In genomic region chr1:24177161-24177560, GRCh38 we compare ENCODE assay signal across 17 cellular contexts. TPM values are rescaled to one million over a fixed set of nuclear protein-coding genes. Genes with fewer than 3 reads are reported as not detected.
A peak's percentile ranks its signal among the peaks of the same experiment; 100 is the strongest.
DNase-seq lines count a peak whose midpoint lies in the region; ATAC-seq, FAIRE-seq and TF ChIP-seq lines count a peak whose summit lies in the region.
"Had no signal": no experiment of that assay in that cellular context is flagged by ENCODE, and none has a peak within 500 bp of the region (broad histone marks: within the 10 kb centered on the region; RNA-seq: fewer than 3 reads in every experiment).

No MANE protein-coding gene starts in this region.

- H3K27ac ChIP-seq in H9 (ENCODE audit: insufficient read length, low read depth, low read length) (no peak overlapping the region), OCI-LY7 (ENCODE audit: low read depth, low read length, poor library complexity, severe bottlenecking) (no peak overlapping the region)
- no peak overlapping the region for H3K27ac ChIP-seq in naive thymus-derived CD4-positive, alpha-beta T cell (ENCODE audit: low read depth, low read length)
- H3K27ac ChIP-seq: 22Rv1, BLaER1 had no signal

- H3K23me2 ChIP-seq in H9 (ENCODE audit: insufficient read length, low read depth, low read length, poor library complexity, severe bottlenecking), result no peaks in the 10 kb centered on the region

- H3T11ph ChIP-seq in H9 (ENCODE audit: low read length), result no peak overlapping the region

- peaks cover 95% of the 10 kb centered on the region for H3K36me3 ChIP-seq in OCI-LY7 (ENCODE audit: insufficient read depth, low read length)
- H3K36me3 ChIP-seq in naive thymus-derived CD4-positive, alpha-beta T cell (ENCODE audit: control insufficient read depth in 2 of 3, insufficient read depth in 3 of 3, low read length in 3 of 3), result no peaks in the 10 kb centered on the region

- H4K8ac ChIP-seq in H9 (replicated peaks; ENCODE audit: insufficient read length, low read depth, low read length), result no peak overlapping the region

- H2BK120ac ChIP-seq in H9 (ENCODE audit: low read depth, low read length, poor library complexity, severe bottlenecking), result no peak overlapping the region

- H2AK5ac ChIP-seq in H9 (ENCODE audit: insufficient read length, low read length), result no peak overlapping the region

- H3K79me1 ChIP-seq in H9 (ENCODE audit: insufficient read depth, low read depth, low read length, poor library complexity, severe bottlenecking), result no peaks in the 10 kb centered on the region

- no peaks in the 10 kb centered on the region for H3K27me3 ChIP-seq in H9 (ENCODE audit: insufficient read depth, low read length)
- H3K27me3 ChIP-seq in naive thymus-derived CD4-positive, alpha-beta T cell (ENCODE audit: control insufficient read depth in 2 of 2, insufficient read depth in 2 of 2, low read length in 2 of 2), result no peaks in the 10 kb centered on the region
- H3K27me3 ChIP-seq: BLaER1 had no signal

- H3K4me1 Mint-ChIP-seq in H9 (peaks cover 6% of the 10 kb centered on the region in 2 experiments; a peak in 3 of 4 replicates), memory B cell (peaks cover 38% of the 10 kb centered on the region)
- H3K4me1 Mint-ChIP-seq in naive thymus-derived CD4-positive, alpha-beta T cell, result no peaks in the 10 kb centered on the region

- no CpG with 5 or more reads among the region's 10 CpGs for WGBS in H9 (ENCODE audit: extremely low coverage, insufficient read length, low lambda C conversion rate)

- FAIRE-seq in RCC 7860 (lab: Jason Lieb, UNC), result no peak
- FAIRE-seq: GM12891 had no signal

- H3K79me2 ChIP-seq in H9 (ENCODE audit: insufficient read depth, low read length) (no peaks in the 10 kb centered on the region), OCI-LY7 (ENCODE audit: insufficient read depth, low read depth, low read length) (peaks cover 93% of the 10 kb centered on the region)

- intact Hi-C loops in OCI-LY7 (cut with micrococcal nuclease; ENCODE audit: unreplicated experiment), result no loop called here
- intact Hi-C loops in naive thymus-derived CD4-positive, alpha-beta T cell (cut with micrococcal nuclease), result no loop called here

- no peak overlapping the region for H3K4me3 ChIP-seq in OCI-LY7 (ENCODE audit: low read depth, low read length, poor library complexity, severe bottlenecking)
- no peak overlapping the region for H3K4me3 ChIP-seq in naive thymus-derived CD4-positive, alpha-beta T cell (ENCODE audit: low read length)
- H3K4me3 ChIP-seq: BLaER1 had no signal

- TSS peak; percentile 8 for BruUV-seq in OCI-LY7 (replicated peaks; lab: Mats Ljungman, UMichigan)

- no peak overlapping the region for H3K9ac ChIP-seq in H9 (ENCODE audit: extremely low read depth, insufficient read length, low read length)
- H3K9ac ChIP-seq: BLaER1 had no signal

- CTCF ChIA-PET in OCI-LY7 (lab: Charles Lee; ENCODE audit: unreplicated experiment), result no interaction called here
- CTCF ChIA-PET in naive thymus-derived CD4-positive, alpha-beta T cell (lab: Charles Lee), result no interaction called here

- no peak overlapping the region for H3K18ac ChIP-seq in H9 (ENCODE audit: insufficient read length, low read depth, low read length)

- H3K4me2 ChIP-seq in H9 (ENCODE audit: insufficient read depth, insufficient read length, low read length) (no peak overlapping the region), OCI-LY7 (ENCODE audit: low read length) (no peak overlapping the region)
- H3K4me2 ChIP-seq: BLaER1 had no signal

- H3K4me3 Mint-ChIP-seq in H9, result no peak overlapping the region; a peak in 1 of 5 replicates
- no peak overlapping the region for H3K4me3 Mint-ChIP-seq in memory B cell
- H3K4me3 Mint-ChIP-seq in naive thymus-derived CD4-positive, alpha-beta T cell, result no peak overlapping the region
- H3K4me3 Mint-ChIP-seq: CD8-positive, alpha-beta memory T cell had no signal

- H4K91ac ChIP-seq in H9 (ENCODE audit: insufficient read length, low read depth, low read length), result no peak overlapping the region

- DNase-seq in DMS 273 (lab: John Stamatoyannopoulos, UW; ENCODE audit: unreplicated experiment) (peak; percentile 53), DMS 273 treated with DMSO at 0.1 percent for 48 hours (lab: John Stamatoyannopoulos, UW) (no peak), H9 (no peak), OCI-LY7 (ENCODE audit: low spot score) (no peak), memory B cell (ENCODE audit: low spot score in 2 of 2) (no peak), RCC 7860 (ENCODE audit: low spot score) (no peak), NCI-H2029 treated with DMSO at 0.1 percent for 48 hours (lab: John Stamatoyannopoulos, UW) (no peak)
- no peak for DNase-seq in naive thymus-derived CD4-positive, alpha-beta T cell
- DNase-seq: Caco-2; CD8-positive, alpha-beta memory T cell had no signal

- H3K27ac Mint-ChIP-seq in H9, result peak overlapping the region in 2 of 3 experiments; percentile 37 to 85; a peak in 2 of 7 replicates
- peak overlapping the region; percentile 62 for H3K27ac Mint-ChIP-seq in memory B cell
- no peak overlapping the region for H3K27ac Mint-ChIP-seq in naive thymus-derived CD4-positive, alpha-beta T cell
- H3K27ac Mint-ChIP-seq: CD8-positive, alpha-beta memory T cell; IgD-negative memory B cell had no signal

- no peak overlapping the region for H4K5ac ChIP-seq in H9 (ENCODE audit: insufficient read length, low read depth, low read length)

- peaks cover 4 to 26% (median 17%) of the 10 kb centered on the region in 3 experiments; a peak in 6 of 7 replicates for H3K36me3 Mint-ChIP-seq in H9 (ENCODE audit: insufficient read depth in 1 of 3, low read depth in 3 of 3)
- peaks cover 39% of the 10 kb centered on the region for H3K36me3 Mint-ChIP-seq in memory B cell
- peaks cover 0 to 10% (median 7%) of the 10 kb centered on the region in 5 donors for H3K36me3 Mint-ChIP-seq in naive thymus-derived CD4-positive, alpha-beta T cell

- H3K9me3 ChIP-seq in H9 (ENCODE audit: control insufficient read depth, low read depth, low read length), result no peaks in the 10 kb centered on the region
- H3K9me3 ChIP-seq in OCI-LY7 (ENCODE audit: low read length), result no peaks in the 10 kb centered on the region
- H3K9me3 ChIP-seq in naive thymus-derived CD4-positive, alpha-beta T cell (ENCODE audit: control insufficient read depth in 2 of 3, low read length in 3 of 3), result no peaks in the 10 kb centered on the region
- H3K9me3 ChIP-seq: Caco-2 had no signal

- no peak overlapping the region for H2AFZ ChIP-seq in H9 (ENCODE audit: low read length)
- no peak overlapping the region for H2AFZ ChIP-seq in OCI-LY7 (ENCODE audit: low read length)

- H3K27me3 Mint-ChIP-seq in H9 (ENCODE audit: low read depth) (no peaks in the 10 kb centered on the region), memory B cell (no peaks in the 10 kb centered on the region)
- peaks cover 0 to 16% (median 0%) of the 10 kb centered on the region in 5 donors for H3K27me3 Mint-ChIP-seq in naive thymus-derived CD4-positive, alpha-beta T cell
- H3K27me3 Mint-ChIP-seq: CD8-positive, alpha-beta memory T cell; IgD-negative memory B cell had no signal

- H2BK5ac ChIP-seq in H9 (ENCODE audit: insufficient read length, low read length), result no peak overlapping the region

- H4K20me1 ChIP-seq in H9 (ENCODE audit: control insufficient read depth, insufficient read depth, insufficient read length) (no peaks in the 10 kb centered on the region), OCI-LY7 (ENCODE audit: insufficient read depth, low read length) (no peaks in the 10 kb centered on the region; the same call in 1 of the 2 replicates)

- H3K9me3 Mint-ChIP-seq in H9, result no peaks in the 10 kb centered on the region; a peak in 3 of 5 replicates
- peaks cover 5% of the 10 kb centered on the region for H3K9me3 Mint-ChIP-seq in memory B cell
- no peaks in the 10 kb centered on the region for H3K9me3 Mint-ChIP-seq in naive thymus-derived CD4-positive, alpha-beta T cell
- H3K9me3 Mint-ChIP-seq: CD8-positive, alpha-beta memory T cell had no signal

- TF ChIP-seq CTCF in H9 (conservative IDR thresholded peaks at IDR 0.05) (no peak), OCI-LY7 (conservative IDR thresholded peaks at IDR 0.05; ENCODE audit: low read length) (no peak)

- no peak overlapping the region for H3K14ac ChIP-seq in H9 (ENCODE audit: insufficient read depth, low read length)

- H2BK12ac ChIP-seq in H9 (ENCODE audit: insufficient read length, low read depth, low read length), result no peak overlapping the region

- H3K4me1 ChIP-seq in H9 (ENCODE audit: insufficient read depth, low read length) (no peaks in the 10 kb centered on the region), OCI-LY7 (ENCODE audit: insufficient read depth, low read length, poor library complexity, severe bottlenecking) (peaks cover 7% of the 10 kb centered on the region)
- H3K4me1 ChIP-seq in naive thymus-derived CD4-positive, alpha-beta T cell (ENCODE audit: control insufficient read depth in 2 of 2, insufficient read depth in 2 of 2, low read length in 2 of 2), result no peaks in the 10 kb centered on the region
- H3K4me1 ChIP-seq: BLaER1 had no signal

- H2BK15ac ChIP-seq in H9 (ENCODE audit: low read depth, low read length), result no peak overlapping the region

- ATAC-seq in memory B cell (ENCODE audit: low read depth), result no peak
- ATAC-seq in naive thymus-derived CD4-positive, alpha-beta T cell, result no peak
- ATAC-seq: HCT116 had no signal

- no peak overlapping the region for H3K56ac ChIP-seq in H9 (ENCODE audit: insufficient read length, low read depth, low read length)

- H3K9me2 ChIP-seq in OCI-LY7 (ENCODE audit: insufficient read depth, low read length), result no peaks in the 10 kb centered on the region

- H3K23ac ChIP-seq in H9 (ENCODE audit: insufficient read length, low read depth, low read length), result no peak overlapping the region

- no peak overlapping the region for H3K4ac ChIP-seq in H9 (ENCODE audit: low read depth, low read length)

- no peak overlapping the region for H2BK20ac ChIP-seq in H9 (ENCODE audit: low read depth, low read length, poor library complexity, severe bottlenecking)

- POLR2A ChIA-PET in OCI-LY7 (lab: Charles Lee), result no interaction called here
- POLR2A ChIA-PET in naive thymus-derived CD4-positive, alpha-beta T cell (lab: Charles Lee), result no interaction called here

RNA-seq across cellular contexts. Expression of gene IFNLR1, which starts 9.9 kb away (rescaled TPM):
- total RNA-seq in H9 (2021) (8.9 and 9.6 TPM in 2 replicates), OCI-LY7 (2022) (30.5 and 31.7 TPM in 2 replicates)
- 24.6 and 29.4 TPM in 2 replicates for total RNA-seq in OCI-LY7 (2014; rRNA removed; shearing (Covaris generic))
- 1 to 10 TPM; 1.0 to 3.9 (median 2.6) TPM for total RNA-seq in naive thymus-derived CD4-positive, alpha-beta T cell
- under 1 TPM; 0.08 to 0.75 TPM for polyA plus RNA-seq in naive thymus-derived CD4-positive, alpha-beta T cell
- total RNA-seq: HT1080 had no signal

RNA-seq across cellular contexts. Expression of gene IL22RA1, which starts 34.2 kb away (rescaled TPM):
- total RNA-seq in H9 (2021) (0.13 TPM in 1 of 2 replicates, not detected in the other), OCI-LY7 (2022) (not detected in 2 replicates)
- not detected in 2 replicates for total RNA-seq in OCI-LY7 (2014; rRNA removed; shearing (Covaris generic))
- not detected for total RNA-seq in naive thymus-derived CD4-positive, alpha-beta T cell
- not detected for polyA plus RNA-seq in naive thymus-derived CD4-positive, alpha-beta T cell
- total RNA-seq: CD8-positive, alpha-beta memory T cell; Daoy had no signal
- polyA plus RNA-seq: CD8-positive, alpha-beta memory T cell; IgD-negative memory B cell had no signal

Comparison
In these comparisons a context has a peak if more than half of its experiments do, and no peak if none do; other contexts are left out.
1. H3K27ac Mint-ChIP-seq: peak in H9 (2 of 3) and memory B cell (single experiment); none in naive thymus-derived CD4-positive, alpha-beta T cell (0 of 9).